Comparison of ENCODE assay signal across 10 cellular contexts in genomic region chr7:14495633-14496032, GRCh38.
"Had no signal": no experiment of that assay in that cellular context is flagged by ENCODE, and none has a peak within 500 bp of the region (broad histone marks: within the 10 kb centered on the region; RNA-seq: fewer than 3 reads in every experiment).

No MANE protein-coding gene starts in this region.

- FAIRE-seq: H1, HTR-8/SVneo had no signal

- H3K4me3 Mint-ChIP-seq: GM23338, HFFc6, IgD-negative memory B cell had no signal

- DNase-seq: H7, HFFc6, KBM-7 had no signal

- H3K4me1 ChIP-seq: HAP-1 had no signal

- H3K27ac Mint-ChIP-seq: GM23338, HFFc6, IgD-negative memory B cell had no signal

- H3K4me3 ChIP-seq: GM23338, HAP-1 had no signal

- H3K27ac ChIP-seq: KMS-11 had no signal

- H3K9me3 ChIP-seq: HAP-1 had no signal

- ATAC-seq: GM23338, HCT116 had no signal

- H3K36me3 ChIP-seq: HAP-1 had no signal

- H3K36me3 Mint-ChIP-seq: IgD-negative memory B cell had no signal

- H3K4me1 Mint-ChIP-seq: GM23338, IgD-negative memory B cell had no signal

- H3K9me3 Mint-ChIP-seq: GM23338, HFFc6 had no signal
